ENCODE assay signal across 27 cellular contexts in genomic region chr4:83308672-83309071, GRCh38.
"Had no signal": no experiment of that assay in that cellular context is flagged by ENCODE, and none has a peak within 500 bp of the region (broad histone marks: within the 10 kb centered on the region; RNA-seq: fewer than 3 reads in every experiment).

No MANE protein-coding gene starts in this region.

- H3K36me3 ChIP-seq: esophagus muscularis mucosa, suprapubic skin, tibial artery had no signal

- H3K79me2 ChIP-seq: parathyroid adenoma had no signal

- H3K4me1 ChIP-seq: body of pancreas, esophagus muscularis mucosa, foreskin keratinocyte, heart left ventricle, parathyroid adenoma, psoas muscle, spleen, suprapubic skin, tibial artery had no signal

- H3K27ac Mint-ChIP-seq: activated B cell treated with CpG ODN at 0.5 μM for 24 hours; activated naive CD8-positive, alpha-beta T cell; mesothelial cell of epicardium; naive thymus-derived CD4-positive, alpha-beta T cell; T-helper 17 cell had no signal

- ATAC-seq: body of pancreas; foreskin keratinocyte; heart left ventricle; naive thymus-derived CD4-positive, alpha-beta T cell; psoas muscle; right cardiac atrium; T-helper 17 cell had no signal

- H3K4me1 Mint-ChIP-seq: activated B cell treated with CpG ODN at 0.5 μM for 24 hours; naive thymus-derived CD4-positive, alpha-beta T cell had no signal

- H3K27me3 Mint-ChIP-seq: activated B cell treated with CpG ODN at 0.5 μM for 24 hours; activated naive CD8-positive, alpha-beta T cell; naive thymus-derived CD4-positive, alpha-beta T cell; T-helper 17 cell had no signal

- H3K4me3 Mint-ChIP-seq: activated B cell treated with CpG ODN at 0.5 μM for 24 hours; activated naive CD8-positive, alpha-beta T cell; mesothelial cell of epicardium; naive thymus-derived CD4-positive, alpha-beta T cell; neural crest cell; T-helper 17 cell had no signal

- DNase-seq: activated B cell treated with CpG ODN at 0.5 μM for 24 hours; activated CD4-positive, alpha-beta T cell treated with anti-CD3 and anti-CD28 coated beads, Interleukin-2, amount 50 U/mL, for 4 hours; activated CD8-positive, alpha-beta memory T cell treated with anti-CD3 and anti-CD28 coated beads for 24 hours; activated effector memory CD4-positive, alpha-beta T cell treated with Interleukin-2 at 50 U/mL for 16 hours; activated naive CD4-positive, alpha-beta T cell treated with Interleukin-2 at 50 U/mL for 16 hours; aorta; body of pancreas; cortex of kidney; foreskin keratinocyte; heart left ventricle; hypothalamus; mammary epithelial cell; naive thymus-derived CD4-positive, alpha-beta T cell; occipital lobe; psoas muscle; right cardiac atrium; spleen; stimulated activated naive CD4-positive, alpha-beta T cell; T-helper 17 cell; T1000; tibial artery had no signal

- H3K9ac ChIP-seq: parathyroid adenoma had no signal

- H3K36me3 Mint-ChIP-seq: mesothelial cell of epicardium had no signal

- H3K27ac ChIP-seq: body of pancreas, esophagus muscularis mucosa, foreskin keratinocyte, heart left ventricle, parathyroid adenoma, psoas muscle, spleen, suprapubic skin, tibial artery had no signal

- H3K4me3 ChIP-seq: body of pancreas, esophagus muscularis mucosa, heart left ventricle, psoas muscle, spleen, suprapubic skin, tibial artery had no signal

- H3K27me3 ChIP-seq: body of pancreas, esophagus muscularis mucosa, foreskin keratinocyte, heart left ventricle, spleen, suprapubic skin, tibial artery had no signal

- H3K9me3 ChIP-seq: body of pancreas, esophagus muscularis mucosa, heart left ventricle, psoas muscle, spleen, suprapubic skin, tibial artery had no signal

- H2AFZ ChIP-seq: parathyroid adenoma had no signal

- H3K9me3 Mint-ChIP-seq: activated B cell treated with CpG ODN at 0.5 μM for 24 hours, mesothelial cell of epicardium, neural crest cell had no signal
